17 cellular contexts compared by ENCODE assay signal in the genomic region with DNA sequence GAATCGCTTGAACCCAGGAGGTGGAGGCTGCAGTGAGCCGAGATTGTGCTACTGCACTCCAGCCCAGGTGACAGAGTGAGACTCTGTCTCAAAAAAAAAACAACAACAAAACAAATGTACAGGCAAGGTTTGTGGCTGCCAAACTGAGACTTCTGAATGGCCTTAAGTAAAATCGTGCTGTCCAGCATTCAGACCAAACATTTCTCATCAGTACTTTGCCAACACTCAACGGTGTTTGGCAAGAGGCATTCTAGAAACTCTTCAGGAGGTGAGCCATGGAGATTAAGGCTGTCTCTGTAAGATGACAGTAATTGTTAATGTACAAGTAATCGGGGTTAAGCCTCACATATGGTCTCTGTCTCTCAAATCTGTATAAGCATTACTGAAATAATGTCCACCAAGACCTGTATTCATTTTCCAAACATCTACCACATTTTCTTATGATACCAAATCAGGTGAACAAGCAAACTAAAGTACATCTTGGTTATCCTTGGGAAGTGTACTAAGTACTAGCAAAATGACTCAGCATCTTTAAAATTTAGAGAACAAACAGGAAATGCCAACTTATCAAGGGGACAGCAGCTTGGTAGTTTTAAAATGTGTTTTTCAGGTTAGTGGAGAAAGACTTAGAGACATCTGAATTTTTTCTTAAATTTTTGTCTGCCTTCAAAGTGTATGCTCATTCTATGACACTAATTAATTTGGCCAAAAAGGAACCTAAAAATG. TPM values are rescaled to one million over a fixed set of nuclear protein-coding genes. Genes with fewer than 3 reads are reported as not detected.
A peak's percentile ranks its signal among the peaks of the same experiment; 100 is the strongest.
DNase-seq lines count a peak whose midpoint lies in the region; ATAC-seq and TF ChIP-seq lines count a peak whose summit lies in the region.
"Had no signal": no experiment of that assay in that cellular context is flagged by ENCODE, and none has a peak within 500 bp of the region (broad histone marks: within the 10 kb centered on the region; RNA-seq: fewer than 3 reads in every experiment).

No MANE protein-coding gene starts in this region.

- H3K36me3 ChIP-seq in duodenal mucosa (ENCODE audit: control insufficient read depth in 1 of 2, insufficient read depth in 2 of 2, low read length in 2 of 2) (no peaks in the 10 kb centered on the region), mucosa of descending colon (ENCODE audit: low read depth) (no peaks in the 10 kb centered on the region)
- H3K36me3 ChIP-seq: brain microvascular endothelial cell had no signal

- intact Hi-C loops in mucosa of descending colon (cut with DNase I, micrococcal nuclease): no loop called here

- peak overlapping the region; percentile 36 for H3K27ac Mint-ChIP-seq in neural crest cell (ENCODE audit: unreplicated experiment)
- H3K27ac Mint-ChIP-seq: immature natural killer cell, naive B cell had no signal

- H3K4me3 Mint-ChIP-seq in neural crest cell: no peak overlapping the region
- H3K4me3 Mint-ChIP-seq: immature natural killer cell, naive B cell had no signal

- no peaks in the 10 kb centered on the region for H3K27me3 Mint-ChIP-seq in neural crest cell (ENCODE audit: low read depth)

- H3K9me3 ChIP-seq in duodenal mucosa (ENCODE audit: control insufficient read depth in 1 of 2, low read length in 2 of 2) (no peaks in the 10 kb centered on the region), mucosa of descending colon (no peaks in the 10 kb centered on the region)

- H3K4me3 ChIP-seq in duodenal mucosa (ENCODE audit: low read depth in 1 of 2, low read length in 2 of 2) (peak overlapping the region; percentile 56 to 57), mucosa of descending colon (no peak overlapping the region)

- H3K27ac ChIP-seq in RWPE1 (peak overlapping the region; percentile 48), duodenal mucosa (ENCODE audit: low read depth, low read length) (no peak overlapping the region)
- H3K27ac ChIP-seq: brain microvascular endothelial cell had no signal

- CTCF ChIA-PET in RWPE1 (lab: Yijun Ruan, JAX): no interaction called here

- POLR2A ChIA-PET in RWPE1 (lab: Yijun Ruan, JAX; ENCODE audit: low non-redundant PET): no interaction called here

- peaks cover 9% of the 10 kb centered on the region for H3K4me1 Mint-ChIP-seq in neural crest cell
- H3K4me1 Mint-ChIP-seq: naive B cell had no signal

- H3K27me3 ChIP-seq in duodenal mucosa (ENCODE audit: control insufficient read depth in 1 of 2, insufficient read depth in 2 of 2, low read length in 2 of 2): no peaks in the 10 kb centered on the region
- H3K27me3 ChIP-seq: brain microvascular endothelial cell had no signal

- H3K36me3 Mint-ChIP-seq in neural crest cell (ENCODE audit: low read depth): no peaks in the 10 kb centered on the region
- H3K36me3 Mint-ChIP-seq: immature natural killer cell, naive B cell had no signal

- TF ChIP-seq CTCF in RWPE1 (conservative IDR thresholded peaks at IDR 0.05; ENCODE audit: low read depth): no peak
- no peak for TF ChIP-seq CTCF in neural crest cell (conservative IDR thresholded peaks at IDR 0.05)
- no peak for TF ChIP-seq CTCF in mucosa of descending colon (IDR thresholded peaks at IDR 0.05)

- H3K9me3 Mint-ChIP-seq in neural crest cell: peaks cover 2% of the 10 kb centered on the region
- H3K9me3 Mint-ChIP-seq: immature natural killer cell, naive B cell had no signal

- DNase-seq in H4 (ENCODE audit: low spot score) (peak; percentile 29), RWPE1 (ENCODE audit: low spot score) (no peak), neural crest cell (ENCODE audit: low read depth, low spot score) (no peak), mucosa of descending colon (no peak), 8988T (no peak), MV-4-11 (lab: John Stamatoyannopoulos, UW) (no peak)
- DNase-seq: activated CD4-positive, CD25-positive, alpha-beta regulatory T cell treated with anti-CD3 and anti-CD28 coated beads, Interleukin-2, amount 50 U/mL, for 72 hours; brain microvascular endothelial cell; immature natural killer cell; naive B cell; NCI-H1436 treated with DMSO at 0.1 percent for 48 hours; NCI-H69; SHP77; substantia nigra had no signal

- ATAC-seq in HG03378 (IDR thresholded peaks at IDR 0.05; ENCODE audit: unreplicated experiment) (no peak), mucosa of descending colon (no peak)
- ATAC-seq: sciatic nerve had no signal

- H3K9ac ChIP-seq in duodenal mucosa (ENCODE audit: low read depth in 1 of 2, low read length in 2 of 2): no peak overlapping the region

- peaks cover 4 to 36% of the 10 kb centered on the region in 2 donors for H3K4me1 ChIP-seq in duodenal mucosa (ENCODE audit: control insufficient read depth in 1 of 2, insufficient read depth in 2 of 2, low read length in 2 of 2)
- no peaks in the 10 kb centered on the region for H3K4me1 ChIP-seq in mucosa of descending colon (ENCODE audit: low read depth)

RNA-seq across cellular contexts. Expression of gene SERPINE2, which starts 29.3 kb away (rescaled TPM):
- 35.4 and 40.1 TPM in 2 replicates for total RNA-seq in H4 (2014; rRNA removed; shearing (Covaris generic))
- total RNA-seq in neural crest cell (34.0 and 36.0 TPM in 2 replicates), mucosa of descending colon (10 to 100 TPM; 10.6 to 15.9 (median 12.4) TPM)

RNA-seq across cellular contexts. Expression of gene MRPL44, which starts 52.5 kb away (rescaled TPM):
- total RNA-seq in H4 (2014; rRNA removed; shearing (Covaris generic)): 39.9 and 53.0 TPM in 2 replicates
- total RNA-seq in neural crest cell: 33.4 and 36.6 TPM in 2 replicates
- total RNA-seq in mucosa of descending colon: 10 to 100 TPM; 23.8 to 31.9 (median 27.6) TPM
